ENCODE assay signal across 8 cellular contexts in genomic region chr11:118608268-118609214, GRCh38. TPM values are rescaled to one million over a fixed set of nuclear protein-coding genes. Genes with fewer than 3 reads are reported as not detected.
DNase-seq lines count a peak whose midpoint lies in the region; ATAC-seq lines count a peak whose summit lies in the region.

No MANE protein-coding gene starts in this region.

- H2AK5ac ChIP-seq in mesendoderm (ENCODE audit: low read length) = peak overlapping the region; percentile 43

- peaks cover 38% of the 10 kb centered on the region for H3K27me3 ChIP-seq in mesendoderm (ENCODE audit: insufficient read depth, low read length, poor library complexity)

- no peaks in the 10 kb centered on the region for H3K36me3 ChIP-seq in mesendoderm (ENCODE audit: control insufficient read depth, insufficient read depth, low read length)

- no peaks in the 10 kb centered on the region for H3K79me2 ChIP-seq in mesendoderm (ENCODE audit: control insufficient read depth, insufficient read depth, low read length)

- no peak overlapping the region for H4K8ac ChIP-seq in mesendoderm (ENCODE audit: low read depth, low read length)

- H2BK5ac ChIP-seq in mesendoderm (ENCODE audit: low read length) = no peak overlapping the region

- peak overlapping the region; percentile 84 to 88 for H3K27ac Mint-ChIP-seq in effector memory CD8-positive, alpha-beta T cell

- H3K56ac ChIP-seq in mesendoderm (ENCODE audit: low read length) = peak overlapping the region; percentile 50

- H3K23ac ChIP-seq in mesendoderm (ENCODE audit: low read length) = peak overlapping the region; percentile 95

- peak overlapping the region; percentile 64 for H3K4me2 ChIP-seq in mesendoderm (ENCODE audit: low read length)

- no peak overlapping the region for H3K27ac ChIP-seq in mesendoderm (ENCODE audit: low read depth, low read length)

- no peak overlapping the region for H4K5ac ChIP-seq in mesendoderm (ENCODE audit: low read length)

- H3K36me3 Mint-ChIP-seq in effector memory CD8-positive, alpha-beta T cell (ENCODE audit: insufficient read depth) = peaks cover 20% of the 10 kb centered on the region

- peaks cover 0 to 9% of the 10 kb centered on the region in 2 donors for H3K27me3 Mint-ChIP-seq in effector memory CD8-positive, alpha-beta T cell

- peaks cover 5% of the 10 kb centered on the region for H3K4me1 ChIP-seq in mesendoderm (ENCODE audit: control insufficient read depth, low read depth, low read length)

- WGBS in mesendoderm (ENCODE audit: extremely low coverage, insufficient coverage, low lambda C conversion rate) = no CpG with 5 or more reads among the region's 78 CpGs

- DNase-seq in CD1c-positive myeloid dendritic cell (ENCODE audit: extremely low spot score) (peak; percentile 91), LoVo (ENCODE audit: low spot score) (peak; percentile 48), mesendoderm (peak; percentile 17), HPDE6-E6E7 (ENCODE audit: extremely low spot score) (no peak)
- peak; percentile 83 to 89 for DNase-seq in activated CD8-positive, alpha-beta memory T cell treated with anti-CD3 and anti-CD28 coated beads for 4 hours (ENCODE audit: low read depth in 2 of 2)
- peak; percentile 81 to 82 (median 81) for DNase-seq in effector memory CD8-positive, alpha-beta T cell
- peak; percentile 84 for DNase-seq in stimulated activated CD8-positive, alpha-beta memory T cell treated with anti-CD3 and anti-CD28 coated beads, Interleukin-12 subunit alpha, Interleukin-12 subunit beta, amount 100 ng/mL, for 4 hours (ENCODE audit: low read depth)

- H2BK120ac ChIP-seq in mesendoderm (ENCODE audit: low read depth, low read length) = no peak overlapping the region

- peaks cover 22 to 31% of the 10 kb centered on the region in 2 donors for H3K4me1 Mint-ChIP-seq in effector memory CD8-positive, alpha-beta T cell (ENCODE audit: low read depth in 2 of 2)

- H3K4me3 Mint-ChIP-seq in effector memory CD8-positive, alpha-beta T cell = peak overlapping the region; percentile 72 to 89

- H3K79me1 ChIP-seq in mesendoderm (ENCODE audit: low read length) = no peaks in the 10 kb centered on the region

- H3K4ac ChIP-seq in mesendoderm (ENCODE audit: low read depth, low read length) = no peak overlapping the region

- H3K9me3 Mint-ChIP-seq in effector memory CD8-positive, alpha-beta T cell = no peaks in the 10 kb centered on the region

- H2BK15ac ChIP-seq in mesendoderm (replicated peaks; ENCODE audit: low read depth) = no peak overlapping the region

- peak overlapping the region; percentile 15 for H3K4me3 ChIP-seq in mesendoderm (ENCODE audit: low read length)

- ATAC-seq in effector memory CD8-positive, alpha-beta T cell (replicated peaks) = peak; percentile 77
- no peak for ATAC-seq in GM18517 (IDR thresholded peaks at IDR 0.05; ENCODE audit: unreplicated experiment)

- no peak overlapping the region for H3K18ac ChIP-seq in mesendoderm (ENCODE audit: low read length)

- peak overlapping the region; percentile 2 for H3K9ac ChIP-seq in mesendoderm (ENCODE audit: low read length)

RNA-seq across cellular contexts. Expression of gene PHLDB1, which starts 1.1 kb away (rescaled TPM):
- polyA plus RNA-seq in mesendoderm (2013, experiment 1 of 2) = 35.1 TPM
- 34.9 TPM for polyA plus RNA-seq in mesendoderm (2013, experiment 2 of 2)

RNA-seq across cellular contexts. Expression of gene ARCN1, which starts 36.3 kb away (rescaled TPM):
- 171 TPM for polyA plus RNA-seq in mesendoderm (2013, experiment 1 of 2)
- 167 TPM for polyA plus RNA-seq in mesendoderm (2013, experiment 2 of 2)

RNA-seq across cellular contexts. Expression of gene IFT46, which starts 42.8 kb away (rescaled TPM):
- 16.5 TPM for polyA plus RNA-seq in mesendoderm (2013, experiment 1 of 2)
- polyA plus RNA-seq in mesendoderm (2013, experiment 2 of 2) = 15.3 TPM
